Comparison of ENCODE assay signal across 35 cellular contexts in the genomic region with DNA sequence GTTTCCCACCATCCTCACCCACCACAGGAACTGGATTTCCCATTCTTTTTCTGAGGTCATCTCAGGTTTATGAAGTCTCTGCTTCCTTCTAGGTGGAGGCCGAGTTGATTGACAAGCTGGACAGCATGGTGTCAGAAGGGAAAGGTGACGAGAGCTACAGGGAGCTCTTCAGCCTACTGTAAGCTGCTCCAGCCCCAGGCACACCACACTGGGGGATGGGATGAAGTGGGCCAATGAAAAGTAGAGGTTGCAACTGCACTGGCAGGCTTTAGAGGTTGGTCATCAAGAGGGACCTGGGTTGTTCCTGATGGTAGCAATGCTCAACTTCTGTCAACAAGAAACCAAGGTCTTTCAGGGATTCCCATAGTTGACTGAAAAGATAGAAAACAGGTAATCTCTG. TPM values are rescaled to one million over a fixed set of nuclear protein-coding genes. Genes with fewer than 3 reads are reported as not detected.
DNase-seq lines count a peak whose midpoint lies in the region; ATAC-seq and TF ChIP-seq lines count a peak whose summit lies in the region.
"Had no signal": no experiment of that assay in that cellular context is flagged by ENCODE, and none has a peak within 500 bp of the region (broad histone marks: within the 10 kb centered on the region; RNA-seq: fewer than 3 reads in every experiment).

No MANE protein-coding gene starts in this region.

- H3K4me1 ChIP-seq in esophagus muscularis mucosa (no peaks in the 10 kb centered on the region), vagina (no peaks in the 10 kb centered on the region)
- H3K4me1 ChIP-seq: A549; BE2C; BLaER1; BLaER1 treated with 17β-estradiol and CSF1 and Interleukin-3, amounts not matched to agents 10 nM and 100 nM had no signal

- no peaks in the 10 kb centered on the region for H3K4me1 Mint-ChIP-seq in activated CD4-positive, alpha-beta T cell treated with anti-CD3 and anti-CD28 coated beads for 36 hours
- peaks cover 7% of the 10 kb centered on the region for H3K4me1 Mint-ChIP-seq in type B pancreatic cell (ENCODE audit: unreplicated experiment)
- H3K4me1 Mint-ChIP-seq: B cell; CD14-positive monocyte; CD4-positive, alpha-beta memory T cell; CD4-positive, CD25-positive, alpha-beta regulatory T cell; CD8-positive, alpha-beta memory T cell had no signal

- TF ChIP-seq EP300 in esophagus muscularis mucosa (IDR thresholded peaks at IDR 0.05), result no peak

- no peak for ATAC-seq in activated CD4-positive, alpha-beta T cell treated with anti-CD3 and anti-CD28 coated beads for 36 hours
- ATAC-seq: A549; CD8-positive, alpha-beta T cell had no signal

- H3K36me3 ChIP-seq in esophagus muscularis mucosa (peaks cover 0 to 16% (median 0%) of the 10 kb centered on the region in 4 donors), vagina (no peaks in the 10 kb centered on the region)
- H3K36me3 ChIP-seq: BE2C; BLaER1; BLaER1 treated with 17β-estradiol and CSF1 and Interleukin-3, amounts not matched to agents 10 nM and 100 nM had no signal

- no peaks in the 10 kb centered on the region for H3K9me3 Mint-ChIP-seq in activated CD4-positive, alpha-beta T cell treated with anti-CD3 and anti-CD28 coated beads for 36 hours (ENCODE audit: low read depth)
- no peaks in the 10 kb centered on the region for H3K9me3 Mint-ChIP-seq in type B pancreatic cell
- H3K9me3 Mint-ChIP-seq: CD4-positive, alpha-beta T cell; CD8-positive, alpha-beta memory T cell; CD8-positive, alpha-beta T cell had no signal

- intact Hi-C loops in esophagus muscularis mucosa (cut with DNase I), result no loop called here
- intact Hi-C loops in vagina (cut with DNase I), result no loop called here
- intact Hi-C loops in activated CD4-positive, alpha-beta T cell treated with anti-CD3 and anti-CD28 coated beads for 36 hours (cut with DNase I, micrococcal nuclease), result no loop called here

- TF ChIP-seq POLR2A in esophagus muscularis mucosa (IDR thresholded peaks at IDR 0.05; ENCODE audit: low read depth), result no peak
- no peak for TF ChIP-seq POLR2A in vagina (IDR thresholded peaks at IDR 0.05)

- H3K27me3 Mint-ChIP-seq in activated CD4-positive, alpha-beta T cell treated with anti-CD3 and anti-CD28 coated beads for 36 hours, result no peaks in the 10 kb centered on the region
- no peaks in the 10 kb centered on the region for H3K27me3 Mint-ChIP-seq in type B pancreatic cell
- H3K27me3 Mint-ChIP-seq: CD4-positive, alpha-beta memory T cell; CD4-positive, alpha-beta T cell had no signal

- CTCF ChIA-PET in activated CD4-positive, alpha-beta T cell treated with anti-CD3 and anti-CD28 coated beads for 36 hours (lab: Charles Lee), result interaction anchor here (1.0 kb wide), 1 partner anchor 19 kb away, joined by 4 read pairs; no protein-coding TSS in a partner anchor

- TF ChIP-seq CTCF in esophagus muscularis mucosa (IDR thresholded peaks at IDR 0.05) (no peak), vagina (IDR thresholded peaks at IDR 0.05) (no peak), type B pancreatic cell (conservative IDR thresholded peaks at IDR 0.05) (no peak)

- WGBS in esophagus muscularis mucosa, result 88% methylated on average over 2 of the region's 2 CpGs

- H3K4me3 ChIP-seq in esophagus muscularis mucosa, result no peak overlapping the region
- H3K4me3 ChIP-seq in vagina, result no peak overlapping the region
- H3K4me3 ChIP-seq: A549; BLaER1; BLaER1 treated with 17β-estradiol and CSF1 and Interleukin-3, amounts not matched to agents 10 nM and 100 nM had no signal

- H3K36me3 Mint-ChIP-seq in activated CD4-positive, alpha-beta T cell treated with anti-CD3 and anti-CD28 coated beads for 36 hours (ENCODE audit: low read depth), result no peaks in the 10 kb centered on the region
- H3K36me3 Mint-ChIP-seq in type B pancreatic cell, result peaks cover 4% of the 10 kb centered on the region
- H3K36me3 Mint-ChIP-seq: CD14-positive monocyte; CD4-positive, alpha-beta memory T cell; CD4-positive, CD25-positive, alpha-beta regulatory T cell; CD8-positive, alpha-beta T cell had no signal

- peak; percentile 17 for DNase-seq in activated CD8-positive, alpha-beta memory T cell treated with anti-CD3 and anti-CD28 coated beads for 24 hours
- no peak for DNase-seq in activated CD8-positive, alpha-beta memory T cell treated with anti-CD3 and anti-CD28 coated beads, Interleukin-2, amount 50 U/mL, for 48 hours
- peak; percentile 26 for DNase-seq in ELF-1 (ENCODE audit: low read depth, low spot score)
- DNase-seq in esophagus muscularis mucosa (ENCODE audit: extremely low spot score), result peak; percentile 75
- peak; percentile 74 to 82 for DNase-seq in vagina (ENCODE audit: extremely low spot score in 2 of 2)
- no peak for DNase-seq in NCI-H1417 treated with DMSO at 0.1 percent for 48 hours (lab: John Stamatoyannopoulos, UW)
- no peak for DNase-seq in activated CD4-positive, alpha-beta T cell treated with anti-CD3 and anti-CD28 coated beads for 36 hours
- DNase-seq in type B pancreatic cell (ENCODE audit: extremely low spot score, unreplicated experiment), result no peak
- DNase-seq: 8988T; ACHN; AML-193; BE2C; C1 segment of cervical spinal cord; Caco-2; Calu3; CD4-positive, alpha-beta memory T cell; CD4-positive, alpha-beta T cell; CD4-positive, CD25-positive, alpha-beta regulatory T cell; CD8-positive, alpha-beta memory T cell; CD8-positive, alpha-beta T cell; COR-L47; DMS 273 treated with DMSO at 0.1 percent for 48 hours; DMS153; DMS53; DMS79; DMS79 treated with DMSO at 0.1 percent for 48 hours; DND-41; EL had no signal

- H3K4me3 Mint-ChIP-seq in activated CD4-positive, alpha-beta T cell treated with anti-CD3 and anti-CD28 coated beads for 36 hours, result no peak overlapping the region
- no peak overlapping the region for H3K4me3 Mint-ChIP-seq in type B pancreatic cell
- H3K4me3 Mint-ChIP-seq: B cell; CD14-positive monocyte; CD4-positive, alpha-beta memory T cell; CD4-positive, alpha-beta T cell; CD4-positive, CD25-positive, alpha-beta regulatory T cell; CD8-positive, alpha-beta memory T cell; CD8-positive, alpha-beta T cell had no signal

- H3K27ac Mint-ChIP-seq in activated CD4-positive, alpha-beta T cell treated with anti-CD3 and anti-CD28 coated beads for 36 hours, result no peak overlapping the region
- H3K27ac Mint-ChIP-seq in type B pancreatic cell, result no peak overlapping the region
- H3K27ac Mint-ChIP-seq: B cell; CD14-positive monocyte; CD4-positive, alpha-beta memory T cell; CD4-positive, alpha-beta T cell; CD4-positive, CD25-positive, alpha-beta regulatory T cell; CD8-positive, alpha-beta memory T cell; CD8-positive, alpha-beta T cell had no signal

- H3K27ac ChIP-seq in esophagus muscularis mucosa (replicated peaks in 1 of 4), result no peak overlapping the region
- no peak overlapping the region for H3K27ac ChIP-seq in vagina
- H3K27ac ChIP-seq: 22Rv1; A549; BLaER1; BLaER1 treated with 17β-estradiol and CSF1 and Interleukin-3, amounts not matched to agents 10 nM and 100 nM; C4-2B had no signal

- H3K9me3 ChIP-seq in esophagus muscularis mucosa (no peaks in the 10 kb centered on the region), vagina (no peaks in the 10 kb centered on the region)
- H3K9me3 ChIP-seq: A549; BE2C; BLaER1; BLaER1 treated with 17β-estradiol and CSF1 and Interleukin-3, amounts not matched to agents 10 nM and 100 nM; Caco-2 had no signal

- POLR2A ChIA-PET in activated CD4-positive, alpha-beta T cell treated with anti-CD3 and anti-CD28 coated beads for 36 hours (lab: Charles Lee), result no interaction called here

- no peaks in the 10 kb centered on the region for H3K27me3 ChIP-seq in esophagus muscularis mucosa
- H3K27me3 ChIP-seq in vagina, result no peaks in the 10 kb centered on the region
- H3K27me3 ChIP-seq: BE2C; BLaER1; BLaER1 treated with 17β-estradiol and CSF1 and Interleukin-3, amounts not matched to agents 10 nM and 100 nM had no signal

RNA-seq across cellular contexts. Expression of a gene that starts 55.0 kb away (rescaled TPM):
- total RNA-seq in esophagus muscularis mucosa (10 to 100 TPM; 16.2 to 34.6 (median 24.9) TPM), vagina (42.2 TPM), type B pancreatic cell (ENCODE audit: low replicate concordance) (139 and 187 TPM in 2 replicates)
- total RNA-seq in activated CD4-positive, alpha-beta T cell treated with anti-CD3 and anti-CD28 coated beads for 36 hours, result 100 to 1,000 TPM; 124 to 129 TPM

Comparison
In these comparisons a context has a peak if more than half of its experiments do, and no peak if none do; other contexts are left out.
1. DNase-seq: peak in activated CD8-positive, alpha-beta memory T cell treated with anti-CD3 and anti-CD28 coated beads for 24 hours (single experiment), ELF-1 (single experiment), esophagus muscularis mucosa (single experiment) and vagina (2 of 2); none in activated CD8-positive, alpha-beta memory T cell treated with anti-CD3 and anti-CD28 coated beads, Interleukin-2, amount 50 U/mL, for 48 hours (single experiment), NCI-H1417 treated with DMSO at 0.1 percent for 48 hours (single experiment), activated CD4-positive, alpha-beta T cell treated with anti-CD3 and anti-CD28 coated beads for 36 hours (single experiment) and type B pancreatic cell (single experiment).